8 cellular contexts compared by ENCODE assay signal in genomic region chr18:44826418-44827259, GRCh38.
DNase-seq lines count a peak whose midpoint lies in the region; ATAC-seq and TF ChIP-seq lines count a peak whose summit lies in the region.

No MANE protein-coding gene starts in this region.

- TF ChIP-seq POLR2A in esophagus muscularis mucosa (IDR thresholded peaks at IDR 0.05; ENCODE audit: low read depth) = no peak

- WGBS in esophagus muscularis mucosa = 21% methylated on average over 5 of the region's 5 CpGs

- no peaks in the 10 kb centered on the region for H3K9me3 Mint-ChIP-seq in naive B cell

- H3K27me3 ChIP-seq in esophagus muscularis mucosa = no peaks in the 10 kb centered on the region

- peaks cover 8 to 9% of the 10 kb centered on the region in 2 donors for H3K36me3 Mint-ChIP-seq in naive B cell

- no peak for TF ChIP-seq CTCF in esophagus muscularis mucosa (IDR thresholded peaks at IDR 0.05)
- TF ChIP-seq CTCF in GM10248 (IDR thresholded peaks at IDR 0.05; ENCODE audit: control extremely low read depth, extremely low read depth, low read depth, missing control alignments) = no peak

- no peak overlapping the region for H3K4me3 ChIP-seq in esophagus muscularis mucosa

- peaks cover 40 to 70% (median 68%) of the 10 kb centered on the region in 4 donors for H3K4me1 ChIP-seq in esophagus muscularis mucosa

- no peak for TF ChIP-seq EP300 in esophagus muscularis mucosa (IDR thresholded peaks at IDR 0.05)

- peak; percentile 70 for DNase-seq in ELF-1 (ENCODE audit: low read depth, low spot score)
- DNase-seq in NCI-H748 treated with DMSO at 0.1 percent for 48 hours (lab: John Stamatoyannopoulos, UW) = peak; percentile 31
- DNase-seq in esophagus muscularis mucosa (ENCODE audit: extremely low spot score) = no peak
- no peak for DNase-seq in naive B cell
- DNase-seq in activated CD4-positive, alpha-beta T cell treated with anti-CD3 and anti-CD28 coated beads, Interleukin-2, amount 50 U/mL, for 48 hours = no peak
- no peak for DNase-seq in GM10248 (ENCODE audit: extremely low spot score)

- CTCF ChIA-PET in GM10248 (lab: Yijun Ruan, JAX) = interaction anchor here (0.7 to 3.1 kb wide), 9 partner anchors 9 to 386 kb away, joined by 3 to 21 read pairs (median 5); no protein-coding TSS in a partner anchor

- no peaks in the 10 kb centered on the region for H3K36me3 ChIP-seq in esophagus muscularis mucosa

- peak overlapping the region in 4 of 6 donors; percentile 20 to 82 (median 60) for H3K27ac Mint-ChIP-seq in naive B cell

- H3K9me3 ChIP-seq in esophagus muscularis mucosa = no peaks in the 10 kb centered on the region

- H3K4me1 Mint-ChIP-seq in naive B cell = peaks cover 38 to 68% (median 60%) of the 10 kb centered on the region in 3 donors

- intact Hi-C loops in esophagus muscularis mucosa (cut with DNase I) = loop anchor here (5.0 kb wide), 1 partner anchor 864 kb away; no protein-coding TSS in a partner anchor

- peak overlapping the region; percentile 79 to 88 (median 82) for H3K27ac ChIP-seq in esophagus muscularis mucosa (replicated peaks in 1 of 4)

- POLR2A ChIA-PET in GM10248 (lab: Yijun Ruan, JAX) = no interaction called here

- H3K4me3 Mint-ChIP-seq in naive B cell = peak overlapping the region in 1 of 8 donors; percentile 17

- no peaks in the 10 kb centered on the region for H3K27me3 Mint-ChIP-seq in naive B cell

- no peak for ATAC-seq in naive B cell (ENCODE audit: low read depth in 2 of 2)
- ATAC-seq in GM18502 (IDR thresholded peaks at IDR 0.05; ENCODE audit: poor library complexity, unreplicated experiment) = no peak
- no peak for ATAC-seq in HG03354 (IDR thresholded peaks at IDR 0.05; ENCODE audit: poor library complexity, severe bottlenecking, unreplicated experiment)

Comparison
In these comparisons a context has a peak if more than half of its experiments do, and no peak if none do; other contexts are left out.
1. DNase-seq: peak in ELF-1 (single experiment) and NCI-H748 treated with DMSO at 0.1 percent for 48 hours (single experiment); none in esophagus muscularis mucosa (single experiment), naive B cell (single experiment), activated CD4-positive, alpha-beta T cell treated with anti-CD3 and anti-CD28 coated beads, Interleukin-2, amount 50 U/mL, for 48 hours (0 of 2) and GM10248 (single experiment).